13 cellular contexts compared by ENCODE assay signal in genomic region chr2:60745330-60745729, GRCh38.
"Had no signal": no experiment of that assay in that cellular context is flagged by ENCODE, and none has a peak within 500 bp of the region (broad histone marks: within the 10 kb centered on the region; RNA-seq: fewer than 3 reads in every experiment).

No MANE protein-coding gene starts in this region.

- H3K36me3 Mint-ChIP-seq: activated naive CD8-positive, alpha-beta T cell treated with anti-CD3 and anti-CD28 coated beads for 36 hours had no signal

- H3K4me1 ChIP-seq: ascending aorta, esophagus squamous epithelium, pancreas, transverse colon had no signal

- H3K9me3 ChIP-seq: ascending aorta, esophagus squamous epithelium, pancreas, transverse colon had no signal

- H3K4me3 Mint-ChIP-seq: activated naive CD8-positive, alpha-beta T cell treated with anti-CD3 and anti-CD28 coated beads for 36 hours; activated T-cell treated with anti-CD3 and anti-CD28 coated beads, Interleukin-2, amount 50 U/mL, for 4 hours had no signal

- H3K27me3 ChIP-seq: ascending aorta, pancreas, transverse colon had no signal

- H3K4me3 ChIP-seq: ascending aorta, esophagus squamous epithelium, pancreas, skin epidermis, transverse colon had no signal

- H3K27me3 Mint-ChIP-seq: activated naive CD8-positive, alpha-beta T cell treated with anti-CD3 and anti-CD28 coated beads for 36 hours had no signal

- ATAC-seq: pancreas had no signal

- H3K36me3 ChIP-seq: ascending aorta, esophagus squamous epithelium, pancreas, transverse colon had no signal

- H3K9me3 Mint-ChIP-seq: activated naive CD8-positive, alpha-beta T cell treated with anti-CD3 and anti-CD28 coated beads for 36 hours; activated T-cell treated with anti-CD3 and anti-CD28 coated beads, Interleukin-2, amount 50 U/mL, for 4 hours had no signal

- DNase-seq: activated CD4-positive, alpha-beta T cell treated with anti-CD3 and anti-CD28 coated beads for 48 hours; activated gamma-delta T cell; activated T-cell treated with anti-CD3 and anti-CD28 coated beads, Interleukin-2, amount 50 U/mL, for 4 hours; esophagus squamous epithelium; foreskin fibroblast; glutamatergic neuron; mammary epithelial cell; pancreas; T-helper 9 cell; transverse colon had no signal

- H3K27ac ChIP-seq: ascending aorta, esophagus squamous epithelium, pancreas, skin epidermis, transverse colon had no signal
